14 cellular contexts compared by ENCODE assay signal in genomic region chr1:183808296-183809027, GRCh38. TPM values are rescaled to one million over a fixed set of nuclear protein-coding genes. Genes with fewer than 3 reads are reported as not detected.
DNase-seq lines count a peak whose midpoint lies in the region; ATAC-seq and TF ChIP-seq lines count a peak whose summit lies in the region.
"Had no signal": no experiment of that assay in that cellular context is flagged by ENCODE, and none has a peak within 500 bp of the region (broad histone marks: within the 10 kb centered on the region; RNA-seq: fewer than 3 reads in every experiment).

No MANE protein-coding gene starts in this region.

- peak overlapping the region; percentile 91; the same call in 1 of the 2 replicates for H3K9ac ChIP-seq in KMS-11
- no peak overlapping the region for H3K9ac ChIP-seq in neuronal stem cell (ENCODE audit: low read depth, low read length, poor library complexity)

- H3K27ac ChIP-seq in KMS-11 (peak overlapping the region; percentile 92), neuronal stem cell (replicated peaks; ENCODE audit: low read length) (peak overlapping the region; percentile 10)
- H3K27ac ChIP-seq in CD8-positive, alpha-beta T cell (ENCODE audit: low read depth, low read length), result no peak overlapping the region

- intact Hi-C loops in CD14-positive monocyte (cut with micrococcal nuclease), result loop anchor here in 1 of 2 donors (10.0 kb wide), 1 partner anchor 106 kb away; no protein-coding TSS in a partner anchor
- intact Hi-C loops in CD8-positive, alpha-beta T cell (cut with DNase I, micrococcal nuclease), result no loop called here

- H2BK5ac ChIP-seq in neuronal stem cell (ENCODE audit: low read length), result no peak overlapping the region

- no peaks in the 10 kb centered on the region for H3K79me1 ChIP-seq in neuronal stem cell (ENCODE audit: low read depth, low read length)

- no peak overlapping the region for H3K18ac ChIP-seq in neuronal stem cell (ENCODE audit: low read length)

- peak overlapping the region in 6 of 7 donors; percentile 51 to 83 (median 66) for H3K27ac Mint-ChIP-seq in CD14-positive monocyte
- H3K27ac Mint-ChIP-seq in stimulated activated memory B cell treated with anti-CD40 and anti-IgM and Interleukin-4, amounts not matched to agents 10 μg/mL and 1 μg/mL and 100 μg/mL, for 72 hours, result no peak overlapping the region
- no peak overlapping the region for H3K27ac Mint-ChIP-seq in CD8-positive, alpha-beta T cell
- H3K27ac Mint-ChIP-seq: endodermal cell had no signal

- no peak overlapping the region for H2BK15ac ChIP-seq in neuronal stem cell (ENCODE audit: low read length)

- H3K23ac ChIP-seq in neuronal stem cell (ENCODE audit: low read depth, low read length, poor library complexity), result no peak overlapping the region

- H3K27me3 Mint-ChIP-seq in CD14-positive monocyte (ENCODE audit: low read depth in 3 of 3), result peaks cover 9 to 30% (median 20%) of the 10 kb centered on the region in 3 donors
- peaks cover 59% of the 10 kb centered on the region for H3K27me3 Mint-ChIP-seq in stimulated activated memory B cell treated with anti-CD40 and anti-IgM and Interleukin-4, amounts not matched to agents 10 μg/mL and 1 μg/mL and 100 μg/mL, for 72 hours
- peaks cover 19% of the 10 kb centered on the region for H3K27me3 Mint-ChIP-seq in CD8-positive, alpha-beta T cell (ENCODE audit: low read depth)

- no peak for ATAC-seq in stimulated activated memory B cell treated with anti-CD40 and anti-IgM and Interleukin-4, amounts not matched to agents 10 μg/mL and 1 μg/mL and 100 μg/mL, for 72 hours
- ATAC-seq in CD8-positive, alpha-beta T cell, result no peak
- ATAC-seq: left lung had no signal

- DNase-seq in CD14-positive monocyte (ENCODE audit: low spot score), result no peak
- DNase-seq in epithelial cell of esophagus (ENCODE audit: low read depth), result peak; percentile 16
- DNase-seq in neuronal stem cell (ENCODE audit: low spot score), result no peak
- DNase-seq in mesenteric fat pad (ENCODE audit: low spot score), result no peak
- DNase-seq in NCI-H1436 treated with DMSO at 0.1 percent for 48 hours (lab: John Stamatoyannopoulos, UW), result no peak
- no peak for DNase-seq in CD8-positive, alpha-beta T cell
- DNase-seq: activated T-cell treated with anti-CD3 and anti-CD28 coated beads, Interleukin-2, amount 50 U/mL, for 48 hours; DMS79 treated with DMSO at 0.1 percent for 48 hours; endodermal cell; left lung; stimulated activated CD4-positive, alpha-beta T cell treated with anti-CD3 and anti-CD28 coated beads, Interleukin-15, amount 100 ng/mL, for 24 hours had no signal

- H2AFZ ChIP-seq in KMS-11 (ENCODE audit: low read depth) (no peak overlapping the region), neuronal stem cell (ENCODE audit: low read length) (no peak overlapping the region)

- H3K4me1 Mint-ChIP-seq in CD14-positive monocyte, result peaks cover 42% of the 10 kb centered on the region
- H3K4me1 Mint-ChIP-seq in stimulated activated memory B cell treated with anti-CD40 and anti-IgM and Interleukin-4, amounts not matched to agents 10 μg/mL and 1 μg/mL and 100 μg/mL, for 72 hours, result peaks cover 20% of the 10 kb centered on the region
- H3K4me1 Mint-ChIP-seq in CD8-positive, alpha-beta T cell (ENCODE audit: low read depth), result peaks cover 13% of the 10 kb centered on the region

- H3K14ac ChIP-seq in neuronal stem cell (ENCODE audit: low read length), result no peak overlapping the region

- TF ChIP-seq CTCF in CD14-positive monocyte (IDR thresholded peaks at IDR 0.05), result no peak
- TF ChIP-seq CTCF in KMS-11 (conservative IDR thresholded peaks at IDR 0.05; ENCODE audit: low read depth, low read length), result no peak
- TF ChIP-seq CTCF in epithelial cell of esophagus (IDR thresholded peaks at IDR 0.05; ENCODE audit: insufficient read depth, low read depth, low read length, missing control alignments), result no peak
- no peak for TF ChIP-seq CTCF in CD8-positive, alpha-beta T cell (IDR thresholded peaks at IDR 0.05)

- no peak overlapping the region for H2BK120ac ChIP-seq in neuronal stem cell (ENCODE audit: low read depth, low read length)

- POLR2A ChIA-PET in CD8-positive, alpha-beta T cell (lab: Charles Lee), result no interaction called here

- H3K36me3 ChIP-seq in KMS-11 (ENCODE audit: insufficient read depth), result no peaks in the 10 kb centered on the region
- H3K36me3 ChIP-seq in neuronal stem cell (replicated peaks in 1 of 2; ENCODE audit: control insufficient read depth in 2 of 2, insufficient read depth in 2 of 2, low read length in 2 of 2), result peaks cover 0 to 9% of the 10 kb centered on the region in 2 donors
- H3K36me3 ChIP-seq in CD8-positive, alpha-beta T cell (ENCODE audit: insufficient read depth, low read length), result no peaks in the 10 kb centered on the region
- H3K36me3 ChIP-seq: ascending aorta, left lung had no signal

- no peak overlapping the region for H4K91ac ChIP-seq in neuronal stem cell (ENCODE audit: low read depth, low read length, poor library complexity)

- H3K9me3 ChIP-seq in neuronal stem cell (replicated peaks in 1 of 2; ENCODE audit: control insufficient read depth in 2 of 2, insufficient read depth in 1 of 2, low read depth in 1 of 2, low read length in 2 of 2), result no peaks in the 10 kb centered on the region
- no peaks in the 10 kb centered on the region for H3K9me3 ChIP-seq in CD8-positive, alpha-beta T cell (ENCODE audit: low read length)
- H3K9me3 ChIP-seq: ascending aorta, left lung had no signal

- H3K79me2 ChIP-seq in KMS-11 (ENCODE audit: insufficient read depth, low read depth), result peaks cover 83% of the 10 kb centered on the region

- no peak overlapping the region for H2AK5ac ChIP-seq in neuronal stem cell (ENCODE audit: low read depth, low read length)

- no peak overlapping the region for H3K4me3 Mint-ChIP-seq in CD14-positive monocyte
- H3K4me3 Mint-ChIP-seq in stimulated activated memory B cell treated with anti-CD40 and anti-IgM and Interleukin-4, amounts not matched to agents 10 μg/mL and 1 μg/mL and 100 μg/mL, for 72 hours, result no peak overlapping the region
- no peak overlapping the region for H3K4me3 Mint-ChIP-seq in CD8-positive, alpha-beta T cell
- H3K4me3 Mint-ChIP-seq: endodermal cell had no signal

- H3K27me3 ChIP-seq in KMS-11 (ENCODE audit: insufficient read depth, low read depth) (no peaks in the 10 kb centered on the region), neuronal stem cell (ENCODE audit: control insufficient read depth in 3 of 3, insufficient read depth in 3 of 3, low read depth in 1 of 3, low read length in 3 of 3) (no peaks in the 10 kb centered on the region)
- no peaks in the 10 kb centered on the region for H3K27me3 ChIP-seq in CD8-positive, alpha-beta T cell (ENCODE audit: insufficient read depth, low read length)
- H3K27me3 ChIP-seq: ascending aorta had no signal

- H3K36me3 Mint-ChIP-seq in CD14-positive monocyte, result peaks cover 4 to 7% of the 10 kb centered on the region in 2 donors
- peaks cover 12% of the 10 kb centered on the region for H3K36me3 Mint-ChIP-seq in stimulated activated memory B cell treated with anti-CD40 and anti-IgM and Interleukin-4, amounts not matched to agents 10 μg/mL and 1 μg/mL and 100 μg/mL, for 72 hours
- H3K36me3 Mint-ChIP-seq in CD8-positive, alpha-beta T cell, result no peaks in the 10 kb centered on the region

- H4K8ac ChIP-seq in neuronal stem cell (ENCODE audit: low read depth, low read length), result no peak overlapping the region

- H3K4ac ChIP-seq in neuronal stem cell (ENCODE audit: low read length), result no peak overlapping the region

- H2BK12ac ChIP-seq in neuronal stem cell (ENCODE audit: low read length), result no peak overlapping the region

- H4K20me1 ChIP-seq in KMS-11 (ENCODE audit: insufficient read depth), result no peaks in the 10 kb centered on the region

- H3K9me3 Mint-ChIP-seq in CD14-positive monocyte, result peaks cover 0 to 3% (median 0%) of the 10 kb centered on the region in 7 donors
- peaks cover 2% of the 10 kb centered on the region for H3K9me3 Mint-ChIP-seq in stimulated activated memory B cell treated with anti-CD40 and anti-IgM and Interleukin-4, amounts not matched to agents 10 μg/mL and 1 μg/mL and 100 μg/mL, for 72 hours
- no peaks in the 10 kb centered on the region for H3K9me3 Mint-ChIP-seq in CD8-positive, alpha-beta T cell
- H3K9me3 Mint-ChIP-seq: endodermal cell had no signal

- H3K4me3 ChIP-seq in KMS-11 (IDR thresholded peaks at IDR 0.05; ENCODE audit: insufficient read depth, low read depth, low read length) (peak overlapping the region; percentile 12), epithelial cell of esophagus (ENCODE audit: low read length) (no peak overlapping the region), neuronal stem cell (ENCODE audit: low read length in 2 of 2) (no peak overlapping the region)
- H3K4me3 ChIP-seq in CD8-positive, alpha-beta T cell (ENCODE audit: low read depth, low read length), result no peak overlapping the region

- CTCF ChIA-PET in CD8-positive, alpha-beta T cell (lab: Charles Lee), result no interaction called here

- peaks cover 79% of the 10 kb centered on the region for H3K4me1 ChIP-seq in KMS-11 (ENCODE audit: low read depth, poor library complexity, severe bottlenecking)
- peaks cover 24 to 26% of the 10 kb centered on the region in 2 donors for H3K4me1 ChIP-seq in neuronal stem cell (ENCODE audit: control insufficient read depth in 2 of 2, insufficient read depth in 1 of 2, low read depth in 1 of 2, low read length in 2 of 2)
- H3K4me1 ChIP-seq in CD8-positive, alpha-beta T cell (ENCODE audit: insufficient read depth, low read length), result peaks cover 4% of the 10 kb centered on the region

- no CpG with 5 or more reads among the region's 2 CpGs for WGBS in neuronal stem cell (ENCODE audit: extremely low coverage in 2 of 2, insufficient read length in 2 of 2, insufficient replicate concordance in 1 of 2), 2 donors

- peak overlapping the region; percentile 98 for H3K4me2 ChIP-seq in KMS-11
- no peak overlapping the region for H3K4me2 ChIP-seq in neuronal stem cell (ENCODE audit: insufficient read depth, low read length, poor library complexity, severe bottlenecking)

RNA-seq across cellular contexts. Expression of gene RGL1, which starts 3.5 kb away (rescaled TPM):
- polyA plus RNA-seq in CD14-positive monocyte, result 1 to 10 TPM; 1.2 to 3.3 TPM
- polyA plus RNA-seq in neuronal stem cell (2013, experiment 1 of 2), result 12.4 TPM
- 12.5 TPM for polyA plus RNA-seq in neuronal stem cell (2013, experiment 2 of 2)
- total RNA-seq in mesenteric fat pad, result 80.8 TPM
- total RNA-seq in CD8-positive, alpha-beta T cell, result under 1 TPM; 0.83 to 0.84 TPM

Comparison
In these comparisons a context has a peak if more than half of its experiments do, and no peak if none do; other contexts are left out.
1. H3K27ac Mint-ChIP-seq: peak in CD14-positive monocyte (6 of 7); none in stimulated activated memory B cell treated with anti-CD40 and anti-IgM and Interleukin-4, amounts not matched to agents 10 μg/mL and 1 μg/mL and 100 μg/mL, for 72 hours (single experiment) and CD8-positive, alpha-beta T cell (single experiment).
2. RNA of gene RGL1, which starts 3.5 kb away (total RNA-seq): 80.8 TPM in mesenteric fat pad (single experiment); 0.83 to 0.84 TPM in CD8-positive, alpha-beta T cell; every median in the first group is over 10 times any median in the second.